Comparison of ENCODE assay signal across 4 cellular contexts in genomic region chr6:71077655-71078054, GRCh38.
"Had no signal": no experiment of that assay in that cellular context is flagged by ENCODE, and none has a peak within 500 bp of the region (broad histone marks: within the 10 kb centered on the region; RNA-seq: fewer than 3 reads in every experiment).

No MANE protein-coding gene starts in this region.

- H3K27ac ChIP-seq: HL-60, KMS-11 had no signal

- H3K4me3 ChIP-seq: K562 had no signal

- ATAC-seq: HepG2, K562 had no signal
